In genomic region chr7:99330314-99330961, GRCh38 we compare ENCODE assay signal across 10 cellular contexts. TPM values are rescaled to one million over a fixed set of nuclear protein-coding genes. Genes with fewer than 3 reads are reported as not detected.
A peak's percentile ranks its signal among the peaks of the same experiment; 100 is the strongest.
DNase-seq lines count a peak whose midpoint lies in the region; ATAC-seq and TF ChIP-seq lines count a peak whose summit lies in the region.
"Not testable (repeated sequence)": the region's sequence is repeated elsewhere in the genome, so short reads cannot be mapped to it uniquely, and the experiment has no call there.
"Had no signal": no experiment of that assay in that cellular context is flagged by ENCODE, and none has a peak within 500 bp of the region (broad histone marks: within the 10 kb centered on the region; RNA-seq: fewer than 3 reads in every experiment).

No MANE protein-coding gene starts in this region.

- in situ Hi-C loops in Panc1 (cut with HindIII; ENCODE audit: low pct_unique_long_range_greater_than_20kb, low sequenced_read_pairs) = not testable (repeated sequence)

- H3K27ac Mint-ChIP-seq in Calu3 (ENCODE audit: unreplicated experiment) = peak overlapping the region; percentile 92
- H3K27ac Mint-ChIP-seq in activated CD4-positive, alpha-beta T cell treated with anti-CD3 and anti-CD28 coated beads, Interleukin-2, amount 10 ng/mL, durations not matched to agents 24 days and 14 days = peak overlapping the region; percentile 92
- H3K27ac Mint-ChIP-seq in brain = peak overlapping the region in 4 of 5 experiments; percentile 41 to 89 (median 80)
- peak overlapping the region in 7 of 10 donors; percentile 14 to 56 (median 43) for H3K27ac Mint-ChIP-seq in naive thymus-derived CD8-positive, alpha-beta T cell

- not testable (repeated sequence) for H3K4me1 Mint-ChIP-seq in Calu3 (ENCODE audit: low read depth, unreplicated experiment)
- peaks cover 38% of the 10 kb centered on the region for H3K4me1 Mint-ChIP-seq in activated CD4-positive, alpha-beta T cell treated with anti-CD3 and anti-CD28 coated beads, Interleukin-2, amount 10 ng/mL, durations not matched to agents 24 days and 14 days
- peaks cover 49% of the 10 kb centered on the region for H3K4me1 Mint-ChIP-seq in brain
- peaks cover 25 to 70% (median 55%) of the 10 kb centered on the region in 4 donors for H3K4me1 Mint-ChIP-seq in naive thymus-derived CD8-positive, alpha-beta T cell

- POLR2A ChIA-PET in Panc1 (lab: Charles Lee) = not testable (repeated sequence)
- POLR2A ChIA-PET in naive thymus-derived CD8-positive, alpha-beta T cell (lab: Charles Lee) = interaction anchor here (0.5 kb wide), 1 partner anchor 1240 kb away, joined by 3 read pairs; no protein-coding TSS in a partner anchor

- TF ChIP-seq EP300 in stomach (IDR thresholded peaks at IDR 0.05) = not testable (repeated sequence)

- H3K9ac ChIP-seq in Karpas-422 (ENCODE audit: low read length) = not testable (repeated sequence)

- DNase-seq in Calu3 (peak; percentile 45), Karpas-422 (peak; percentile 50), Panc1 (ENCODE audit: low read depth, low spot score) (peak; percentile 90), glomerular visceral epithelial cell (ENCODE audit: extremely low spot score) (peak; percentile 52)
- DNase-seq in activated CD4-positive, alpha-beta T cell treated with anti-CD3 and anti-CD28 coated beads, Interleukin-2, amount 10 ng/mL, durations not matched to agents 24 days and 14 days = peak; percentile 67
- not testable (repeated sequence) for DNase-seq in naive thymus-derived CD8-positive, alpha-beta T cell; stomach

- CTCF ChIA-PET in Calu3 (lab: Charles Lee) (interaction anchor here (0.8 kb wide), 1 partner anchor 20 kb away, joined by 3 read pairs; no protein-coding TSS in a partner anchor), Panc1 (lab: Charles Lee) (interaction anchor here (0.6 kb wide), 1 partner anchor 36 kb away, joined by 8 read pairs; no protein-coding TSS in a partner anchor)

- H3K27me3 ChIP-seq in Karpas-422 (ENCODE audit: low read length); Panc1 (ENCODE audit: control insufficient read depth, insufficient read depth, low read length); stomach: not testable (repeated sequence)

- not testable (repeated sequence) for H3K9me2 ChIP-seq in Karpas-422 (replicated peaks; ENCODE audit: insufficient read depth, low read length)

- H2AFZ ChIP-seq in Karpas-422 (ENCODE audit: low read length) = not testable (repeated sequence)

- peaks cover 53% of the 10 kb centered on the region for H3K36me3 Mint-ChIP-seq in Calu3 (ENCODE audit: insufficient read depth, unreplicated experiment)
- H3K36me3 Mint-ChIP-seq in activated CD4-positive, alpha-beta T cell treated with anti-CD3 and anti-CD28 coated beads, Interleukin-2, amount 10 ng/mL, durations not matched to agents 24 days and 14 days (ENCODE audit: low read depth) = peaks cover 36% of the 10 kb centered on the region
- peaks cover 39% of the 10 kb centered on the region for H3K36me3 Mint-ChIP-seq in brain
- peaks cover 0 to 37% (median 8%) of the 10 kb centered on the region in 3 donors for H3K36me3 Mint-ChIP-seq in naive thymus-derived CD8-positive, alpha-beta T cell

- H4K20me1 ChIP-seq in Karpas-422 (ENCODE audit: insufficient read depth, low read depth, low read length) = peaks cover 19% of the 10 kb centered on the region; the same call in 1 of the 2 replicates

- H3K4me1 ChIP-seq in Karpas-422 (ENCODE audit: low read length) (peaks cover 32% of the 10 kb centered on the region), Panc1 (ENCODE audit: control insufficient read depth, insufficient read depth, low read length) (peaks cover 17% of the 10 kb centered on the region), stomach (peaks cover 36 to 57% (median 50%) of the 10 kb centered on the region in 4 donors)

- not testable (repeated sequence) for H3K9me3 Mint-ChIP-seq in Calu3 (ENCODE audit: low read depth, unreplicated experiment); activated CD4-positive, alpha-beta T cell treated with anti-CD3 and anti-CD28 coated beads, Interleukin-2, amount 10 ng/mL, durations not matched to agents 24 days and 14 days; brain; naive thymus-derived CD8-positive, alpha-beta T cell

- H3K4me2 ChIP-seq in Karpas-422 (ENCODE audit: low read depth, low read length, poor library complexity, severe bottlenecking) = not testable (repeated sequence)

- not testable (repeated sequence) for TF ChIP-seq POLR2A in stomach (IDR thresholded peaks at IDR 0.05)

- intact Hi-C loops in Calu3 (cut with micrococcal nuclease; ENCODE audit: unreplicated experiment); Panc1 (cut with micrococcal nuclease; ENCODE audit: unreplicated experiment); activated CD4-positive, alpha-beta T cell treated with anti-CD3 and anti-CD28 coated beads, Interleukin-2, amount 10 ng/mL, durations not matched to agents 24 days and 14 days (cut with micrococcal nuclease); stomach (cut with DNase I; ENCODE audit: low total_unique reads): not testable (repeated sequence)

- H3K4me3 Mint-ChIP-seq in Calu3 (ENCODE audit: low read depth, unreplicated experiment) = peak overlapping the region; percentile 58
- H3K4me3 Mint-ChIP-seq in activated CD4-positive, alpha-beta T cell treated with anti-CD3 and anti-CD28 coated beads, Interleukin-2, amount 10 ng/mL, durations not matched to agents 24 days and 14 days = peak overlapping the region; percentile 72
- peak overlapping the region in 1 of 5 experiments; percentile 72 for H3K4me3 Mint-ChIP-seq in brain
- peak overlapping the region in 6 of 10 donors; percentile 2 to 58 (median 36) for H3K4me3 Mint-ChIP-seq in naive thymus-derived CD8-positive, alpha-beta T cell

- not testable (repeated sequence) for ATAC-seq in Panc1; naive thymus-derived CD8-positive, alpha-beta T cell

- H3K4me3 ChIP-seq in Karpas-422 (ENCODE audit: low read length); Panc1 (ENCODE audit: low read depth in 2 of 2, low read length in 2 of 2); stomach: not testable (repeated sequence)

- TSS peak; percentile 95 for BruUV-seq in Calu3 (replicated peaks; lab: Mats Ljungman, UMichigan)
- not testable (repeated sequence) for BruUV-seq in Panc1 (replicated peaks; lab: Mats Ljungman, UMichigan)

- H3K36me3 ChIP-seq in Karpas-422 (ENCODE audit: insufficient read depth, low read length) = peaks cover 14% of the 10 kb centered on the region
- not testable (repeated sequence) for H3K36me3 ChIP-seq in Panc1 (ENCODE audit: control insufficient read depth, insufficient read depth, low read length)
- H3K36me3 ChIP-seq in stomach = peaks cover 24 to 31% (median 28%) of the 10 kb centered on the region in 4 donors

- not testable (repeated sequence) for H3K27me3 Mint-ChIP-seq in Calu3 (ENCODE audit: unreplicated experiment); activated CD4-positive, alpha-beta T cell treated with anti-CD3 and anti-CD28 coated beads, Interleukin-2, amount 10 ng/mL, durations not matched to agents 24 days and 14 days; naive thymus-derived CD8-positive, alpha-beta T cell
- H3K27me3 Mint-ChIP-seq in brain = peaks cover 11% of the 10 kb centered on the region

- WGBS in stomach, 5 donors = 48 to 66% (median 54%) methylated on average over 8 of the region's 8 CpGs

- not testable (repeated sequence) for H3K27ac ChIP-seq in Karpas-422 (ENCODE audit: low read length); Panc1 (ENCODE audit: low read length)
- peak overlapping the region; percentile 66 to 88 (median 79) for H3K27ac ChIP-seq in stomach

- peaks cover 83% of the 10 kb centered on the region for H3K79me2 ChIP-seq in Karpas-422 (ENCODE audit: low read length)

- not testable (repeated sequence) for TF ChIP-seq CTCF in Calu3 (IDR thresholded peaks at IDR 0.05; ENCODE audit: unreplicated experiment); Panc1 (IDR thresholded peaks at IDR 0.05); brain (conservative IDR thresholded peaks at IDR 0.05); stomach (IDR thresholded peaks at IDR 0.05)

- H3K9me3 ChIP-seq in Karpas-422 (ENCODE audit: low read length); Panc1 (ENCODE audit: control insufficient read depth, insufficient read depth, low read depth, low read length); stomach: not testable (repeated sequence)

RNA-seq across cellular contexts. Expression of gene ARPC1A, which starts 4.7 kb away (rescaled TPM):
- 146 TPM in 2 replicates for total RNA-seq in Calu3 (2022)
- 36.8 and 39.4 TPM in 2 replicates for total RNA-seq in Karpas-422 (2014; rRNA removed; shearing (Covaris generic); ENCODE audit: low replicate concordance)
- 253 TPM for total RNA-seq in Panc1 (2021; ENCODE audit: unreplicated experiment)
- polyA plus RNA-seq in Panc1 (2012; ENCODE audit: insufficient read length) = 200 TPM
- 76.0 and 80.8 TPM in 2 replicates for total RNA-seq in activated CD4-positive, alpha-beta T cell treated with anti-CD3 and anti-CD28 coated beads, Interleukin-2, amount 10 ng/mL, durations not matched to agents 24 days and 14 days
- polyA plus RNA-seq in brain (ENCODE audit: insufficient read depth, low read depth, low replicate concordance) = 192 TPM
- total RNA-seq in naive thymus-derived CD8-positive, alpha-beta T cell = 10 to 100 TPM; 45.5 to 47.2 TPM
- polyA plus RNA-seq in naive thymus-derived CD8-positive, alpha-beta T cell = 10 to 100 TPM; 42.7 to 74.8 (median 63.6) TPM
- total RNA-seq in stomach = 100 to 1,000 TPM in 4 of 5 donors, 10 to 100 TPM in 1; 93.3 to 220 (median 117) TPM
- 100 to 1,000 TPM; 165 to 344 (median 257) TPM for polyA plus RNA-seq in stomach

RNA-seq across cellular contexts. Expression of gene ARPC1B, which starts 44.1 kb away (rescaled TPM):
- total RNA-seq in Calu3 (2022) (107 and 108 TPM in 2 replicates), Panc1 (2021; ENCODE audit: unreplicated experiment) (266 TPM), stomach (100 to 1,000 TPM in 3 of 5 donors, 10 to 100 TPM in 2; 25.1 to 229 (median 113) TPM)
- 146 and 305 TPM in 2 replicates for total RNA-seq in Karpas-422 (2014; rRNA removed; shearing (Covaris generic); ENCODE audit: low replicate concordance)
- 692 TPM for polyA plus RNA-seq in Panc1 (2012; ENCODE audit: insufficient read length)
- 248 and 250 TPM in 2 replicates for total RNA-seq in activated CD4-positive, alpha-beta T cell treated with anti-CD3 and anti-CD28 coated beads, Interleukin-2, amount 10 ng/mL, durations not matched to agents 24 days and 14 days
- polyA plus RNA-seq in brain (ENCODE audit: insufficient read depth, low read depth, low replicate concordance) (47.3 TPM), stomach (100 to 1,000 TPM in 2 of 3 donors, 10 to 100 TPM in 1; 89.9 to 196 (median 106) TPM)
- total RNA-seq in naive thymus-derived CD8-positive, alpha-beta T cell = 100 to 1,000 TPM; 165 to 170 TPM
- 100 to 1,000 TPM; 597 to 712 (median 662) TPM for polyA plus RNA-seq in naive thymus-derived CD8-positive, alpha-beta T cell

RNA-seq across cellular contexts. Expression of gene MYH16, which starts 57.8 kb away (rescaled TPM):
- total RNA-seq in Calu3 (2022) (0.61 and 0.97 TPM in 2 replicates), Panc1 (2021; ENCODE audit: unreplicated experiment) (0.23 TPM), stomach (under 1 TPM in 1 of 5 donors, not detected in 4; 0.37 TPM)
- total RNA-seq in Karpas-422 (2014; rRNA removed; shearing (Covaris generic); ENCODE audit: low replicate concordance) = not detected in 2 replicates
- 0.48 TPM for polyA plus RNA-seq in Panc1 (2012; ENCODE audit: insufficient read length)
- total RNA-seq in activated CD4-positive, alpha-beta T cell treated with anti-CD3 and anti-CD28 coated beads, Interleukin-2, amount 10 ng/mL, durations not matched to agents 24 days and 14 days = not detected in 2 replicates
- polyA plus RNA-seq in brain (ENCODE audit: insufficient read depth, low read depth, low replicate concordance) (not detected), stomach (under 1 TPM in 1 of 3 donors, not detected in 2; 0.05 TPM)
- not detected for total RNA-seq in naive thymus-derived CD8-positive, alpha-beta T cell
- polyA plus RNA-seq in naive thymus-derived CD8-positive, alpha-beta T cell = not detected
- total RNA-seq: liver; T-helper 2 cell treated with Interferon-gamma antibody and Interleukin-4, amounts not matched to agents 100 ng/mL and 5 ng/mL, for 36 hours had no signal
- polyA plus RNA-seq: liver had no signal
